In the genomic region with DNA sequence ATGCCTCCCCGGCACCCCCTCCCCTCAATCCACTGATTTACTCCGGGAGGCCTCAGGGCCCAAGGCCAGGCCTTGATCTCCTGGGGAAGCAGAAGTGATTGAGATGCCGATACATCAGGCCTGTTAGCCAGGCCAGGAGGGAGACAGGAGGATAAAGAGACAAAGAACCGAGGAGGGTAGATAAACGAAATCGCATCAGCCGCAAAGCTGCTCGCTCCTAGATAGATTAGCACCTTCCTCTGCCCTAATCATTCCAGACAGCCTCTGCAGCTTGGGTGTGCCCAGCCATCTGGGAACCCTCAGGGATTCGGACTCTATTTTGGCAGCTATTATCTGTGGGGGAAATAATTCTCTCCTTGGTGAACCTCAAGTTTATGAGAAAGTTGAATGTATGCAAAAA, we compare ENCODE assay signal across 24 cellular contexts.
DNase-seq lines count a peak whose midpoint lies in the region; ATAC-seq, FAIRE-seq and TF ChIP-seq lines count a peak whose summit lies in the region.
"Had no signal": no experiment of that assay in that cellular context is flagged by ENCODE, and none has a peak within 500 bp of the region (broad histone marks: within the 10 kb centered on the region; RNA-seq: fewer than 3 reads in every experiment).

No MANE protein-coding gene starts in this region.

- peak; percentile 76 for ATAC-seq in K562
- ATAC-seq in GM21367 (IDR thresholded peaks at IDR 0.05; ENCODE audit: unreplicated experiment) = no peak
- ATAC-seq: heart left ventricle, sciatic nerve, T-helper 17 cell had no signal

- WGBS in K562 (ENCODE audit: insufficient coverage, low coverage, missing lambda C conversion rate) = 5% methylated on average over 7 of the region's 9 CpGs
- 20 to 28% methylated on average over 3 of the region's 9 CpGs for WGBS in mesodermal cell (ENCODE audit: insufficient coverage in 2 of 2), 2 experiments

- POLR2A ChIA-PET in HEK293 (lab: Yijun Ruan, JAX) = no interaction called here
- POLR2A ChIA-PET in K562 (lab: Yijun Ruan, JAX) = interaction anchor here (0.5 to 1.2 kb wide), 3 partner anchors 11 to 25 kb away, joined by 3 to 4 read pairs (median 3); no protein-coding TSS in a partner anchor

- intact Hi-C loops in K562 (cut with micrococcal nuclease) = no loop called here

- TF ChIP-seq CTCF in HEK293 (tag by site-specific recombination; IDR thresholded peaks at IDR 0.05) = no peak
- no peak for TF ChIP-seq CTCF in K562 (IDR thresholded peaks at IDR 0.05 in 2 of 3, conservative IDR thresholded peaks at IDR 0.05 in 1 of 3; ENCODE audit: insufficient read depth in 2 of 3, low read depth in 1 of 3, low read length in 3 of 3)

- H2AFZ ChIP-seq in K562 (ENCODE audit: low read depth, low read length) = no peak overlapping the region

- no peaks in the 10 kb centered on the region for H3K36me3 ChIP-seq in HEK293 (ENCODE audit: control insufficient read depth in 2 of 2, insufficient read depth in 1 of 2, low read length in 2 of 2)
- no peaks in the 10 kb centered on the region for H3K36me3 ChIP-seq in K562 (ENCODE audit: control insufficient read depth, insufficient read depth, low read length)
- no peaks in the 10 kb centered on the region for H3K36me3 ChIP-seq in mesodermal cell (ENCODE audit: control insufficient read depth, insufficient read depth, low read length)
- H3K36me3 ChIP-seq: heart left ventricle, suprapubic skin had no signal

- TF ChIP-seq POLR2A in K562 (conservative IDR thresholded peaks at IDR 0.05) = no peak

- CTCF ChIA-PET in HEK293 (lab: Yijun Ruan, JAX) (interaction anchor here (0.6 to 1.1 kb wide), 2 partner anchors 130 to 1760 kb away, joined by 3 to 4 read pairs; no protein-coding TSS in a partner anchor), K562 (lab: Yijun Ruan, JAX; ENCODE audit: low intra/inter-chr PET ratio) (no interaction called here)

- no peaks in the 10 kb centered on the region; a peak in 1 of 5 replicates for H3K27me3 ChIP-seq in K562 (ENCODE audit: control insufficient read depth in 2 of 2, insufficient read depth in 2 of 2, low read length in 2 of 2)
- H3K27me3 ChIP-seq: heart left ventricle, suprapubic skin had no signal

- H3K79me2 ChIP-seq in K562 (ENCODE audit: control insufficient read depth, insufficient read depth, low read length) = no peaks in the 10 kb centered on the region

- no peak overlapping the region; the same call in 1 of the 2 replicates for H3K4me2 ChIP-seq in K562 (ENCODE audit: insufficient read depth, low read length)

- peak; percentile 73 for TF ChIP-seq EP300 in K562 (IDR thresholded peaks at IDR 0.05; ENCODE audit: low read length)

- H3K27ac ChIP-seq in HEK293 (ENCODE audit: extremely low read depth, low read depth, low read length) = no peak overlapping the region
- no peak overlapping the region for H3K27ac ChIP-seq in K562 (ENCODE audit: extremely low read depth, low read depth, low read length)
- peak overlapping the region; percentile 52 for H3K27ac ChIP-seq in mesodermal cell (ENCODE audit: low read depth, low read length, severe bottlenecking)
- H3K27ac ChIP-seq: heart left ventricle, suprapubic skin had no signal

- in situ Hi-C loops in K562 (cut with MboI) = no loop called here

- TF ChIP-seq RAD21 in K562 (CRISPR knock-in tag; conservative IDR thresholded peaks at IDR 0.05 in 1 of 2, IDR thresholded peaks at IDR 0.05 in 1 of 2) = no peak

- peak; percentile 52 for DNase-seq in OCI-M2 (lab: John Stamatoyannopoulos, UW; ENCODE audit: unreplicated experiment)
- DNase-seq in K562 (ENCODE audit: extremely low read depth in 1 of 4, low spot score in 3 of 4) = peak in 2 of 4 experiments; percentile 52 to 79
- no peak for DNase-seq in H4 (ENCODE audit: low spot score)
- DNase-seq in C1 segment of cervical spinal cord (lab: John Stamatoyannopoulos, UW) = no peak
- DNase-seq in NCI-H510A (lab: John Stamatoyannopoulos, UW) = no peak
- DNase-seq: ACHN; activated CD4-positive, alpha-beta T cell treated with anti-CD3 and anti-CD28 coated beads, Interleukin-2, amount 50 U/mL, for 4 hours; activated CD4-positive, CD25-positive, alpha-beta regulatory T cell; activated naive CD4-positive, alpha-beta T cell treated with anti-CD3 and anti-CD28 coated beads for 36 hours; effector CD8-positive, alpha-beta T cell; GDM1; heart left ventricle; NCI-H1694; NCI-H524 treated with DMSO at 0.1 percent for 48 hours; posterior cingulate gyrus; RPMI8226; stimulated activated naive CD4-positive, alpha-beta T cell; T-helper 17 cell had no signal

- H3K4me3 ChIP-seq in HEK293 (ENCODE audit: low read depth, low read length) (no peak overlapping the region), K562 (no peak overlapping the region), mesodermal cell (ENCODE audit: extremely low read depth, insufficient read depth, low read length, poor library complexity, severe bottlenecking) (no peak overlapping the region)
- H3K4me3 ChIP-seq: heart left ventricle, suprapubic skin had no signal

- no peaks in the 10 kb centered on the region for H3K9me1 ChIP-seq in K562 (ENCODE audit: control insufficient read depth, insufficient read depth, low read length)

- H3K9me3 ChIP-seq in HEK293 (ENCODE audit: control insufficient read depth, insufficient read depth, low read depth, low read length) (no peaks in the 10 kb centered on the region), K562 (replicated peaks; ENCODE audit: control insufficient read depth, insufficient read depth, low read depth, low read length) (no peaks in the 10 kb centered on the region), mesodermal cell (ENCODE audit: control insufficient read depth, low read length) (no peaks in the 10 kb centered on the region)
- H3K9me3 ChIP-seq: heart left ventricle, suprapubic skin had no signal

- no TSS peak for BruUV-seq in K562 (replicated peaks; lab: Mats Ljungman, UMichigan)

- H3K9ac ChIP-seq in K562 (ENCODE audit: insufficient read depth in 1 of 2, low read depth in 2 of 2, low read length in 2 of 2) = no peak overlapping the region

- H3K4me1 ChIP-seq in HEK293 (ENCODE audit: control insufficient read depth, insufficient read depth, low read length) (no peaks in the 10 kb centered on the region), K562 (replicated peaks in 1 of 2; ENCODE audit: control insufficient read depth in 2 of 2, insufficient read depth in 2 of 2, low read length in 2 of 2) (peaks cover 10 to 12% of the 10 kb centered on the region in 2 experiments; a peak in 4 of 5 replicates), mesodermal cell (ENCODE audit: control insufficient read depth, insufficient read depth, low read length, poor library complexity, severe bottlenecking) (peaks cover 51% of the 10 kb centered on the region)

- FAIRE-seq in K562 (lab: Jason Lieb, UNC) = peak; percentile 63
- FAIRE-seq: GM19239 had no signal

- no peaks in the 10 kb centered on the region for H4K20me1 ChIP-seq in K562 (replicated peaks; ENCODE audit: control insufficient read depth, insufficient read depth, low read length)

TF ChIP-seq in HEK293, 187 proteins besides CTCF, POLR2A, EP300 and RAD21 (continues in another document):
- no peak for TF ChIP-seq ZNF140 (tag by site-specific recombination; IDR thresholded peaks at IDR 0.05)
- TF ChIP-seq ZBTB17 (tag by site-specific recombination; IDR thresholded peaks at IDR 0.05) = peak; percentile 53
- no peak for TF ChIP-seq ZNF48 (tag by site-specific recombination; IDR thresholded peaks at IDR 0.05)
- TF ChIP-seq SP7 (tag by site-specific recombination; IDR thresholded peaks at IDR 0.05) = no peak
- TF ChIP-seq GLIS1 (tag by site-specific recombination; IDR thresholded peaks at IDR 0.05) = peak; percentile 62
- no peak for TF ChIP-seq ZNF624 (tag by site-specific recombination; IDR thresholded peaks at IDR 0.05)
- TF ChIP-seq, protein P1, sequence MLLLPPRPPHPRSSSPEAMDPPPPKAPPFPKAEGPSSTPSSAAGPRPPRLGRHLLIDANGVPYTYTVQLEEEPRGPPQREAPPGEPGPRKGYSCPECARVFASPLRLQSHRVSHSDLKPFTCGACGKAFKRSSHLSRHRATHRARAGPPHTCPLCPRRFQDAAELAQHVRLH (tag by site-specific recombination; IDR thresholded peaks at IDR 0.05) = no peak
- no peak for TF ChIP-seq ZNF843 (tag by site-specific recombination; IDR thresholded peaks at IDR 0.05)

TF ChIP-seq in K562, 482 proteins besides CTCF, POLR2A, EP300 and RAD21 (continues in another document):
- peak; percentile 26; the same call in 1 of the 2 replicates for TF ChIP-seq MYNN (IDR thresholded peaks at IDR 0.05)
- no peak for TF ChIP-seq MYNN (CRISPR knock-in tag; IDR thresholded peaks at IDR 0.05)
- peak; percentile 97 for TF ChIP-seq CBFA2T2 (conservative IDR thresholded peaks at IDR 0.05)
- peak; percentile 32; the same call in 1 of the 2 replicates for TF ChIP-seq FOSL1 (tag; conservative IDR thresholded peaks at IDR 0.05)
- TF ChIP-seq, protein P2, sequence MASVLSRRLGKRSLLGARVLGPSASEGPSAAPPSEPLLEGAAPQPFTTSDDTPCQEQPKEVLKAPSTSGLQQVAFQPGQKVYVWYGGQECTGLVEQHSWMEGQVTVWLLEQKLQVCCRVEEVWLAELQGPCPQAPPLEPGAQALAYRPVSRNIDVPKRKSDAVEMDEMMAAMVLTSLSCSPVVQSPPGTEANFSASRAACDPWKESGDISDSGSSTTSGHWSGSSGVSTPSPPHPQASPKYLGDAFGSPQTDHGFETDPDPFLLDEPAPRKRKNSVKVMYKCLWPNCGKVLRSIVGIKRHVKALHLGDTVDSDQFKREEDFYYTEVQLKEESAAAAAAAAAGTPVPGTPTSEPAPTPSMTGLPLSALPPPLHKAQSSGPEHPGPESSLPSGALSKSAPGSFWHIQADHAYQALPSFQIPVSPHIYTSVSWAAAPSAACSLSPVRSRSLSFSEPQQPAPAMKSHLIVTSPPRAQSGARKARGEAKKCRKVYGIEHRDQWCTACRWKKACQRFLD (CRISPR knock-in tag; IDR thresholded peaks at IDR 0.05) = peak; percentile 72; the same call in 1 of the 2 replicates
- peak; percentile 92 for TF ChIP-seq TCF3 (CRISPR knock-in tag; IDR thresholded peaks at IDR 0.05)
- peak; percentile 71 for TF ChIP-seq CXXC5 (CRISPR knock-in tag; IDR thresholded peaks at IDR 0.05)
- TF ChIP-seq, protein P3, sequence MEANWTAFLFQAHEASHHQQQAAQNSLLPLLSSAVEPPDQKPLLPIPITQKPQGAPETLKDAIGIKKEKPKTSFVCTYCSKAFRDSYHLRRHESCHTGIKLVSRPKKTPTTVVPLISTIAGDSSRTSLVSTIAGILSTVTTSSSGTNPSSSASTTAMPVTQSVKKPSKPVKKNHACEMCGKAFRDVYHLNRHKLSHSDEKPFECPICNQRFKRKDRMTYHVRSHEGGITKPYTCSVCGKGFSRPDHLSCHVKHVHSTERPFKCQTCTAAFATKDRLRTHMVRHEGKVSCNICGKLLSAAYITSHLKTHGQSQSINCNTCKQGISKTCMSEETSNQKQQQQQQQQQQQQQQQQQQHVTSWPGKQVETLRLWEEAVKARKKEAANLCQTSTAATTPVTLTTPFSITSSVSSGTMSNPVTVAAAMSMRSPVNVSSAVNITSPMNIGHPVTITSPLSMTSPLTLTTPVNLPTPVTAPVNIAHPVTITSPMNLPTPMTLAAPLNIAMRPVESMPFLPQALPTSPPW (CRISPR knock-in tag; IDR thresholded peaks at IDR 0.05) = peak; percentile 37; the same call in 1 of the 2 replicates
